8 cellular contexts compared by ENCODE assay signal in the genomic region with DNA sequence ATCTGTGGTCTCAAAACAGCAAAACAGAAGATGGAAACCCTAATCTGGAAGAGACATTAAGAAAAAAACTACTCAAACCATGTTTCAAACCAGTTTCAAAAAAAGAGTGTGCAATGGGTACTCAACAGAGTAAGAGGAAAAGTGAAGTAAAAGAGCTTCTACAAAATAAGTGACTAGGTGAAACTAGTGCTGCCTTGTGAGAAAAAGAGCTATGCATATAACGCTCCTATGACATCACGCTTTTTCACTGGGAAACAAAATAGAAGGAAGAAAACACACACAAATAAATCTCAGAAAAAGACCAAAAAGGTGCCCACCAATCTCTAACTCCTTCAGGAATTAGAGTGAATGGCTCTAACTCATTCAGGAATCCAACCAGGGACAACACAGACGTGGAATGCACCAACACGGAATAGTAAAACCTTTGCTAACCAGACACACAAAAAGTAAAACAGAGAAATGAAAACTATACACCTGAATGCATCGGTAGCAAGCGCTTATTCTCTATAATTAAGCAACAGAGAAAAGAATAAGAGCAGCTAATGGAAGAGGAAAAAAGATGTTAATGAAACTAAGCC. TPM values are rescaled to one million over a fixed set of nuclear protein-coding genes. Genes with fewer than 3 reads are reported as not detected.
DNase-seq lines count a peak whose midpoint lies in the region; ATAC-seq and TF ChIP-seq lines count a peak whose summit lies in the region.

No MANE protein-coding gene starts in this region.

- TF ChIP-seq POLR2A in gastroesophageal sphincter (IDR thresholded peaks at IDR 0.05) (no peak), spleen (IDR thresholded peaks at IDR 0.05) (no peak)

- H3K79me2 ChIP-seq in SU-DHL-6 (ENCODE audit: insufficient read depth, low read length), result peaks cover 62% of the 10 kb centered on the region

- peak overlapping the region; percentile 94 for H3K4me3 ChIP-seq in AG04450 (ENCODE audit: low read depth, low read length)
- H3K4me3 ChIP-seq in SU-DHL-6 (ENCODE audit: insufficient read depth, low read length, poor library complexity, severe bottlenecking), result peak overlapping the region; percentile 71
- H3K4me3 ChIP-seq in gastroesophageal sphincter, result peak overlapping the region; percentile 88 to 96
- H3K4me3 ChIP-seq in spleen, result peak overlapping the region; percentile 80 to 99 (median 98)

- H3F3A ChIP-seq in SU-DHL-6 (ENCODE audit: insufficient read depth), result no peaks in the 10 kb centered on the region; the same call in none of the 2 replicates

- POLR2A ChIA-PET in AG04450 (lab: Yijun Ruan, JAX), result no interaction called here

- H3K9me3 ChIP-seq in AG04450 (ENCODE audit: control insufficient read depth, insufficient read depth, low read length) (no peaks in the 10 kb centered on the region; the same call in 1 of the 2 replicates), SU-DHL-6 (ENCODE audit: insufficient read depth, low read length) (no peaks in the 10 kb centered on the region), gastroesophageal sphincter (no peaks in the 10 kb centered on the region), spleen (no peaks in the 10 kb centered on the region)

- CTCF ChIA-PET in AG04450 (lab: Charles Lee), result interaction anchor here (0.6 to 3.6 kb wide), 2 partner anchors 160 to 300 kb away, joined by 3 to 18 read pairs; no protein-coding TSS in a partner anchor

- peak overlapping the region; percentile 92 for H3K9ac ChIP-seq in SU-DHL-6 (ENCODE audit: low read length)

- H4K20me1 ChIP-seq in SU-DHL-6 (ENCODE audit: low read depth, low read length), result peaks cover 28% of the 10 kb centered on the region; the same call in 1 of the 2 replicates

- H3K36me3 ChIP-seq in SU-DHL-6 (ENCODE audit: low read length), result no peaks in the 10 kb centered on the region
- H3K36me3 ChIP-seq in gastroesophageal sphincter, result no peaks in the 10 kb centered on the region
- no peaks in the 10 kb centered on the region for H3K36me3 ChIP-seq in spleen

- H3K27ac ChIP-seq in AG04450 (ENCODE audit: low read depth, low read length) (no peak overlapping the region), SU-DHL-6 (ENCODE audit: low read depth, low read length) (peak overlapping the region; percentile 12; the same call in 1 of the 2 replicates), gastroesophageal sphincter (peak overlapping the region; percentile 89 to 95 (median 94)), spleen (peak overlapping the region in 7 of 8 donors; percentile 89 to 97 (median 94))

- no peak overlapping the region for H2AFZ ChIP-seq in SU-DHL-6 (ENCODE audit: low read depth, low read length, severe bottlenecking)

- TF ChIP-seq EP300 in gastroesophageal sphincter (IDR thresholded peaks at IDR 0.05), result no peak

- no peaks in the 10 kb centered on the region for H3K9me2 ChIP-seq in SU-DHL-6 (replicated peaks; ENCODE audit: insufficient read depth, low read length)

- H3K4me1 ChIP-seq in gastroesophageal sphincter, result peaks cover 3 to 63% (median 26%) of the 10 kb centered on the region in 3 donors
- peaks cover 22 to 75% (median 47%) of the 10 kb centered on the region in 6 donors for H3K4me1 ChIP-seq in spleen

- H3K27me3 ChIP-seq in AG04450 (ENCODE audit: control insufficient read depth, insufficient read depth, low read length) (no peaks in the 10 kb centered on the region), SU-DHL-6 (ENCODE audit: low read length) (no peaks in the 10 kb centered on the region), gastroesophageal sphincter (no peaks in the 10 kb centered on the region), spleen (replicated peaks in 1 of 7) (no peaks in the 10 kb centered on the region)

- DNase-seq in AG04450 (ENCODE audit: low read depth, low spot score) (no peak), GM20000 (ENCODE audit: low spot score) (peak; percentile 35), spleen (no peak), HK-2 (ENCODE audit: unreplicated experiment) (no peak), SHP77 (lab: John Stamatoyannopoulos, UW) (no peak)

- no peak for TF ChIP-seq CTCF in AG04450 (IDR thresholded peaks at IDR 0.05; ENCODE audit: low read depth, low read length)
- no peak for TF ChIP-seq CTCF in GM20000 (IDR thresholded peaks at IDR 0.05; ENCODE audit: extremely low read depth, missing control alignments)
- TF ChIP-seq CTCF in SU-DHL-6 (IDR thresholded peaks at IDR 0.05; ENCODE audit: insufficient read depth, low read length, poor library complexity, severe bottlenecking), result no peak
- TF ChIP-seq CTCF in gastroesophageal sphincter (IDR thresholded peaks at IDR 0.05), result no peak
- no peak for TF ChIP-seq CTCF in spleen (IDR thresholded peaks at IDR 0.05 in 8 of 11, conservative IDR thresholded peaks at IDR 0.05 in 3 of 11)

- intact Hi-C loops in spleen (cut with DNase I; ENCODE audit: low total_unique reads), result loop anchor here (10.0 kb wide), 1 partner anchor 159 kb away; no protein-coding TSS in a partner anchor

- H3K4me2 ChIP-seq in SU-DHL-6 (ENCODE audit: low read depth, low read length, poor library complexity, severe bottlenecking), result peak overlapping the region; percentile 97

- 2 to 6% methylated on average over 6 of the region's 6 CpGs for WGBS in gastroesophageal sphincter (ENCODE audit: low coverage in 1 of 2), 2 donors
- WGBS in spleen, 5 donors, result 2 to 6% (median 4%) methylated on average over 6 of the region's 6 CpGs

- no peak for ATAC-seq in gastroesophageal sphincter
- ATAC-seq in HG02642 (IDR thresholded peaks at IDR 0.05; ENCODE audit: poor library complexity, unreplicated experiment), result no peak

RNA-seq across cellular contexts. Expression of a gene that starts 1.3 kb away (rescaled TPM):
- polyA plus RNA-seq in AG04450 (2011; rRNA removed), result 31.4 and 36.2 TPM in 2 replicates
- polyA minus RNA-seq in AG04450 (2011; rRNA and poly(A)+ RNA removed), result 30.9 and 45.3 TPM in 2 replicates
- total RNA-seq in gastroesophageal sphincter, result 10 to 100 TPM; 36.3 to 57.1 (median 41.4) TPM
- 10 to 100 TPM; 51.0 to 85.8 (median 66.1) TPM for total RNA-seq in spleen
- 10 to 100 TPM in 2 of 3 donors, 1 to 10 TPM in 1; 8.9 to 13.5 (median 12.2) TPM for polyA plus RNA-seq in spleen

RNA-seq across cellular contexts. Expression of a gene that starts 46.8 kb away (rescaled TPM):
- polyA plus RNA-seq in AG04450 (2011; rRNA removed), result not detected in 2 replicates
- polyA minus RNA-seq in AG04450 (2011; rRNA and poly(A)+ RNA removed), result 0.05 TPM in 1 of 2 replicates, not detected in the other
- total RNA-seq in gastroesophageal sphincter, result 1 to 10 TPM; 2.9 to 7.0 (median 4.0) TPM
- total RNA-seq in spleen, result 1 to 10 TPM in 2 of 7 donors, under 1 TPM in 5; 0.13 to 1.4 (median 0.68) TPM
- under 1 TPM; 0.06 to 0.13 (median 0.07) TPM for polyA plus RNA-seq in spleen
